In genomic region chrX:78652971-78653822, GRCh38 we compare ENCODE assay signal across 9 cellular contexts. TPM values are rescaled to one million over a fixed set of nuclear protein-coding genes. Genes with fewer than 3 reads are reported as not detected.
DNase-seq lines count a peak whose midpoint lies in the region; ATAC-seq and TF ChIP-seq lines count a peak whose summit lies in the region.
"Had no signal": no experiment of that assay in that cellular context is flagged by ENCODE, and none has a peak within 500 bp of the region (broad histone marks: within the 10 kb centered on the region; RNA-seq: fewer than 3 reads in every experiment).

No MANE protein-coding gene starts in this region.

- no peaks in the 10 kb centered on the region for H3K27me3 Mint-ChIP-seq in T-helper 2 cell treated with Interferon-gamma antibody and Interleukin-4, amounts not matched to agents 5 μg/mL and 100 μg/mL, for 36 hours (ENCODE audit: low read depth)
- H3K27me3 Mint-ChIP-seq in stimulated activated memory B cell treated with anti-CD40 and anti-IgM and Interleukin-4, amounts not matched to agents 10 μg/mL and 1 μg/mL and 100 μg/mL, for 72 hours: no peaks in the 10 kb centered on the region

- H3K4me1 ChIP-seq in left lung: no peaks in the 10 kb centered on the region

- no peak overlapping the region for H3K27ac ChIP-seq in left lung
- H3K27ac ChIP-seq in RWPE1: no peak overlapping the region
- H3K27ac ChIP-seq: VCaP had no signal

- intact Hi-C loops in left lung (cut with DNase I): no loop called here

- ATAC-seq in GM18868 (IDR thresholded peaks at IDR 0.05; ENCODE audit: unreplicated experiment) (peak; percentile 76), HG03095 (IDR thresholded peaks at IDR 0.05; ENCODE audit: unreplicated experiment) (peak; percentile 55), left lung (peak; percentile 70)
- no peak for ATAC-seq in stimulated activated memory B cell treated with anti-CD40 and anti-IgM and Interleukin-4, amounts not matched to agents 10 μg/mL and 1 μg/mL and 100 μg/mL, for 72 hours

- CTCF ChIA-PET in RWPE1 (lab: Yijun Ruan, JAX): interaction anchor here (0.9 kb wide), 1 partner anchor 139 kb away, joined by 3 read pairs; no protein-coding TSS in a partner anchor

- peak overlapping the region; percentile 89 for H3K27ac Mint-ChIP-seq in T-helper 2 cell treated with Interferon-gamma antibody and Interleukin-4, amounts not matched to agents 5 μg/mL and 100 μg/mL, for 36 hours
- H3K27ac Mint-ChIP-seq in stimulated activated memory B cell treated with anti-CD40 and anti-IgM and Interleukin-4, amounts not matched to agents 10 μg/mL and 1 μg/mL and 100 μg/mL, for 72 hours: no peak overlapping the region

- H3K36me3 Mint-ChIP-seq in T-helper 2 cell treated with Interferon-gamma antibody and Interleukin-4, amounts not matched to agents 5 μg/mL and 100 μg/mL, for 36 hours (ENCODE audit: low read depth): peaks cover 8% of the 10 kb centered on the region
- H3K36me3 Mint-ChIP-seq in stimulated activated memory B cell treated with anti-CD40 and anti-IgM and Interleukin-4, amounts not matched to agents 10 μg/mL and 1 μg/mL and 100 μg/mL, for 72 hours: peaks cover under 1% of the 10 kb centered on the region

- H3K36me3 ChIP-seq in left lung: no peaks in the 10 kb centered on the region

- TF ChIP-seq CTCF in left lung (IDR thresholded peaks at IDR 0.05) (no peak), RWPE1 (conservative IDR thresholded peaks at IDR 0.05; ENCODE audit: low read depth) (no peak)

- H3K4me1 Mint-ChIP-seq in T-helper 2 cell treated with Interferon-gamma antibody and Interleukin-4, amounts not matched to agents 5 μg/mL and 100 μg/mL, for 36 hours (ENCODE audit: low read depth): peaks cover 30% of the 10 kb centered on the region
- peaks cover 15% of the 10 kb centered on the region for H3K4me1 Mint-ChIP-seq in stimulated activated memory B cell treated with anti-CD40 and anti-IgM and Interleukin-4, amounts not matched to agents 10 μg/mL and 1 μg/mL and 100 μg/mL, for 72 hours

- peak; percentile 6 for DNase-seq in T-helper 2 cell treated with Interferon-gamma antibody and Interleukin-4, amounts not matched to agents 5 μg/mL and 100 μg/mL, for 36 hours (ENCODE audit: low spot score)
- no peak for DNase-seq in left lung
- no peak for DNase-seq in NCI-H526 treated with DMSO at 0.1 percent for 48 hours (lab: John Stamatoyannopoulos, UW)
- DNase-seq in stimulated activated CD8-positive, alpha-beta memory T cell treated with anti-CD3 and anti-CD28 coated beads, Interleukin-4, amount 100 ng/mL, for 48 hours: no peak
- no peak for DNase-seq in RWPE1 (ENCODE audit: low spot score)

- POLR2A ChIA-PET in RWPE1 (lab: Yijun Ruan, JAX; ENCODE audit: low non-redundant PET): no interaction called here

- H3K4me3 ChIP-seq in left lung: no peak overlapping the region

- H3K27me3 ChIP-seq in left lung: no peaks in the 10 kb centered on the region

- peaks cover 5% of the 10 kb centered on the region for H3K9me3 Mint-ChIP-seq in T-helper 2 cell treated with Interferon-gamma antibody and Interleukin-4, amounts not matched to agents 5 μg/mL and 100 μg/mL, for 36 hours
- H3K9me3 Mint-ChIP-seq in stimulated activated memory B cell treated with anti-CD40 and anti-IgM and Interleukin-4, amounts not matched to agents 10 μg/mL and 1 μg/mL and 100 μg/mL, for 72 hours: peaks cover 1% of the 10 kb centered on the region

- no peaks in the 10 kb centered on the region for H3K9me3 ChIP-seq in left lung

- H3K4me3 Mint-ChIP-seq in T-helper 2 cell treated with Interferon-gamma antibody and Interleukin-4, amounts not matched to agents 5 μg/mL and 100 μg/mL, for 36 hours: peak overlapping the region; percentile 79
- no peak overlapping the region for H3K4me3 Mint-ChIP-seq in stimulated activated memory B cell treated with anti-CD40 and anti-IgM and Interleukin-4, amounts not matched to agents 10 μg/mL and 1 μg/mL and 100 μg/mL, for 72 hours

RNA-seq across cellular contexts. Expression of gene RTL3, which starts 5.9 kb away (rescaled TPM):
- total RNA-seq in left lung: not detected
